Comparison of ENCODE assay signal across 13 cellular contexts in the genomic region with DNA sequence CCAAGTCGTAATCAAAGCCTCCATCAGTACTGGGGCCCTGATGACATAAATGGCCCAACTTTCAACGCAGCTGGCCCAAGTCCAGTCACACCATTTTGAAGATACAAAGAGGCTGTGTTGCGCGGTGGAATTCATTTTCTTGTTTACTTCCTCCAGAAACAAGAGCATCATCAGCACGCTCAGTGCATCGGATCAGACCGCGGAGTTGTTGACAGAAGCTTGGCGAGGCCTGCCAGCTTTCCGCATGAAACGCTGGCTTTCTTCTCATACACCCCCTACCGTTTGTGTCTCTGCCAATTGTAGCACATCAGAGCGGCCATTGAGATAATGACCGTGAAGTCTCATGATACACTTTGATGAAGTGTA.
DNase-seq lines count a peak whose midpoint lies in the region; ATAC-seq and TF ChIP-seq lines count a peak whose summit lies in the region.
"Had no signal": no experiment of that assay in that cellular context is flagged by ENCODE, and none has a peak within 500 bp of the region (broad histone marks: within the 10 kb centered on the region; RNA-seq: fewer than 3 reads in every experiment).

No MANE protein-coding gene starts in this region.

- H3K36me3 ChIP-seq in lower lobe of right lung: no peaks in the 10 kb centered on the region

- peak; percentile 97 for ATAC-seq in Right ventricle myocardium inferior
- ATAC-seq in lower lobe of right lung: peak; percentile 57 to 73
- ATAC-seq in HG02981 (IDR thresholded peaks at IDR 0.05; ENCODE audit: unreplicated experiment): no peak
- no peak for ATAC-seq in GM18909 (IDR thresholded peaks at IDR 0.05; ENCODE audit: poor library complexity, unreplicated experiment)
- ATAC-seq: activated CD8-positive, alpha-beta T cell treated with anti-CD3 and anti-CD28 coated beads, Interleukin-2, amount 10 ng/mL, durations not matched to agents 7 days and 5 days had no signal

- H3K27me3 ChIP-seq in lower lobe of right lung (ENCODE audit: low read depth): no peaks in the 10 kb centered on the region

- H3K4me1 Mint-ChIP-seq in activated T-helper 2 cell treated with anti-CD3 and anti-CD28 coated beads, Interferon-gamma antibody, Interleukin-2, Interleukin-4, amounts not matched to agents 10 μg/mL and 5 μg/mL and 100 μg/mL, durations not matched to agents 14 hours and 24 hours and 36 hours (ENCODE audit: low read depth): no peaks in the 10 kb centered on the region

- H3K27ac Mint-ChIP-seq in activated T-helper 2 cell treated with anti-CD3 and anti-CD28 coated beads, Interferon-gamma antibody, Interleukin-2, Interleukin-4, amounts not matched to agents 10 μg/mL and 5 μg/mL and 100 μg/mL, durations not matched to agents 14 hours and 24 hours and 36 hours: no peak overlapping the region
- H3K27ac Mint-ChIP-seq: activated CD8-positive, alpha-beta T cell treated with anti-CD3 and anti-CD28 coated beads, Interleukin-2, amount 10 ng/mL, durations not matched to agents 7 days and 5 days; HFFc6 had no signal

- H3K4me1 ChIP-seq in lower lobe of right lung: peaks cover 4% of the 10 kb centered on the region

- H3K9me3 ChIP-seq in lower lobe of right lung: no peaks in the 10 kb centered on the region

- H3K27ac ChIP-seq in cingulate gyrus (ENCODE audit: low read depth, low read length): peak overlapping the region; percentile 80
- H3K27ac ChIP-seq in lower lobe of right lung: no peak overlapping the region

- DNase-seq in Right ventricle myocardium inferior (ENCODE audit: missing footprints) (peak; percentile 85), cardiac septum (ENCODE audit: low spot score) (no peak), lower lobe of right lung (peak; percentile 53)
- DNase-seq in activated T-helper 2 cell treated with anti-CD3 and anti-CD28 coated beads, Interferon-gamma antibody, Interleukin-2, Interleukin-4, amounts not matched to agents 10 μg/mL and 5 μg/mL and 100 μg/mL, durations not matched to agents 14 hours and 24 hours and 36 hours (ENCODE audit: low spot score): no peak
- no peak for DNase-seq in activated T-cell treated with anti-CD3 and anti-CD28 coated beads, Interleukin-2, amount 50 U/mL, for 48 hours
- DNase-seq: activated CD8-positive, alpha-beta T cell treated with anti-CD3 and anti-CD28 coated beads, Interleukin-2, amount 10 ng/mL, durations not matched to agents 7 days and 5 days; GDM1; HFFc6; NCI-H2171 treated with DMSO at 0.1 percent for 48 hours; stimulated activated CD8-positive, alpha-beta memory T cell treated with anti-CD3 and anti-CD28 coated beads, Interleukin-4, amount 100 ng/mL, for 48 hours had no signal

- no peak overlapping the region for H3K4me3 Mint-ChIP-seq in activated T-helper 2 cell treated with anti-CD3 and anti-CD28 coated beads, Interferon-gamma antibody, Interleukin-2, Interleukin-4, amounts not matched to agents 10 μg/mL and 5 μg/mL and 100 μg/mL, durations not matched to agents 14 hours and 24 hours and 36 hours (ENCODE audit: low read depth)
- H3K4me3 Mint-ChIP-seq: activated CD8-positive, alpha-beta T cell treated with anti-CD3 and anti-CD28 coated beads, Interleukin-2, amount 10 ng/mL, durations not matched to agents 7 days and 5 days; HFFc6 had no signal

- no peak for TF ChIP-seq CTCF in lower lobe of right lung (IDR thresholded peaks at IDR 0.05)

- intact Hi-C loops in Right ventricle myocardium inferior (cut with DNase I) (loop anchor here (10.0 kb wide), 1 partner anchor 142 kb away; a partner anchor contains a TSS), cardiac septum (cut with DNase I) (no loop called here), lower lobe of right lung (cut with DNase I) (no loop called here)
- intact Hi-C loops in activated T-helper 2 cell treated with anti-CD3 and anti-CD28 coated beads, Interferon-gamma antibody, Interleukin-2, Interleukin-4, amounts not matched to agents 10 μg/mL and 5 μg/mL and 100 μg/mL, durations not matched to agents 14 hours and 24 hours and 36 hours (cut with micrococcal nuclease): no loop called here

- H3K9me3 Mint-ChIP-seq in activated T-helper 2 cell treated with anti-CD3 and anti-CD28 coated beads, Interferon-gamma antibody, Interleukin-2, Interleukin-4, amounts not matched to agents 10 μg/mL and 5 μg/mL and 100 μg/mL, durations not matched to agents 14 hours and 24 hours and 36 hours: no peaks in the 10 kb centered on the region
- H3K9me3 Mint-ChIP-seq: HFFc6 had no signal

- H3K4me3 ChIP-seq in lower lobe of right lung: no peak overlapping the region

- H3K27me3 Mint-ChIP-seq in activated T-helper 2 cell treated with anti-CD3 and anti-CD28 coated beads, Interferon-gamma antibody, Interleukin-2, Interleukin-4, amounts not matched to agents 10 μg/mL and 5 μg/mL and 100 μg/mL, durations not matched to agents 14 hours and 24 hours and 36 hours (ENCODE audit: low read depth): no peaks in the 10 kb centered on the region

- no peaks in the 10 kb centered on the region for H3K36me3 Mint-ChIP-seq in activated T-helper 2 cell treated with anti-CD3 and anti-CD28 coated beads, Interferon-gamma antibody, Interleukin-2, Interleukin-4, amounts not matched to agents 10 μg/mL and 5 μg/mL and 100 μg/mL, durations not matched to agents 14 hours and 24 hours and 36 hours (ENCODE audit: low read depth)

Comparison
In these comparisons a context has a peak if more than half of its experiments do, and no peak if none do; other contexts are left out.
1. DNase-seq: peak in Right ventricle myocardium inferior (single experiment) and lower lobe of right lung (single experiment); none in cardiac septum (single experiment), activated T-helper 2 cell treated with anti-CD3 and anti-CD28 coated beads, Interferon-gamma antibody, Interleukin-2, Interleukin-4, amounts not matched to agents 10 μg/mL and 5 μg/mL and 100 μg/mL, durations not matched to agents 14 hours and 24 hours and 36 hours (single experiment) and activated T-cell treated with anti-CD3 and anti-CD28 coated beads, Interleukin-2, amount 50 U/mL, for 48 hours (0 of 2).
2. ATAC-seq: peak in Right ventricle myocardium inferior (single experiment) and lower lobe of right lung (2 of 2); none in HG02981 (single experiment) and GM18909 (single experiment).